Comparison of ENCODE assay signal across 11 cellular contexts in genomic region chr14:85415015-85415712, GRCh38.
DNase-seq lines count a peak whose midpoint lies in the region; ATAC-seq, FAIRE-seq and TF ChIP-seq lines count a peak whose summit lies in the region.
"Had no signal": no experiment of that assay in that cellular context is flagged by ENCODE, and none has a peak within 500 bp of the region (broad histone marks: within the 10 kb centered on the region; RNA-seq: fewer than 3 reads in every experiment).

No MANE protein-coding gene starts in this region.

- FAIRE-seq in astrocyte (lab: Jason Lieb, UNC) (peak; percentile 100), keratinocyte (lab: Jason Lieb, UNC) (peak; percentile 100)

- H3K36me3 ChIP-seq in astrocyte (ENCODE audit: insufficient read depth, low read length), result no peaks in the 10 kb centered on the region
- no peaks in the 10 kb centered on the region for H3K36me3 ChIP-seq in keratinocyte (ENCODE audit: control insufficient read depth in 2 of 2, extremely low read depth in 1 of 2, insufficient read depth in 2 of 2, low read length in 2 of 2)
- no peaks in the 10 kb centered on the region for H3K36me3 ChIP-seq in aorta (ENCODE audit: control insufficient read depth in 1 of 2, insufficient read depth in 2 of 2, low read length in 1 of 2)

- H3K4me3 Mint-ChIP-seq in astrocyte (ENCODE audit: unreplicated experiment), result no peak overlapping the region
- H3K4me3 Mint-ChIP-seq: dendritic cell treated with granulocyte-macrophage colony-stimulating factor and Interleukin-4, amounts not matched to agents 40 ng/mL and 50 ng/mL, for 4 days; stimulated activated memory B cell treated with anti-CD40 and anti-IgM and Interleukin-4, amounts not matched to agents 10 μg/mL and 1 μg/mL and 100 μg/mL, for 72 hours had no signal

- H3K4me2 ChIP-seq in astrocyte (ENCODE audit: low read length), result peak overlapping the region; percentile 53
- H3K4me2 ChIP-seq in keratinocyte (ENCODE audit: control insufficient read depth, extremely low read depth, insufficient read depth, low read depth, low read length), result peak overlapping the region; percentile 78

- intact Hi-C loops in aorta (cut with DNase I), result no loop called here

- H3K9ac ChIP-seq in astrocyte (ENCODE audit: low read length) (peak overlapping the region; percentile 37), keratinocyte (ENCODE audit: control insufficient read depth, extremely low read depth, insufficient read depth, low read length) (peak overlapping the region; percentile 73)

- 74 to 75% methylated on average over 13 of the region's 13 CpGs for WGBS in aorta, 2 donors

- peak overlapping the region; percentile 59 for H2AFZ ChIP-seq in astrocyte (ENCODE audit: low read depth, low read length)
- peak overlapping the region; percentile 64 for H2AFZ ChIP-seq in keratinocyte (ENCODE audit: control insufficient read depth, low read length)

- H3K4me1 Mint-ChIP-seq in astrocyte (ENCODE audit: low read depth, unreplicated experiment), result peaks cover 32% of the 10 kb centered on the region
- H3K4me1 Mint-ChIP-seq: stimulated activated memory B cell treated with anti-CD40 and anti-IgM and Interleukin-4, amounts not matched to agents 10 μg/mL and 1 μg/mL and 100 μg/mL, for 72 hours had no signal

- H3K4me1 ChIP-seq in astrocyte (ENCODE audit: insufficient read depth, low read length), result peaks cover 19% of the 10 kb centered on the region
- peaks cover 40% of the 10 kb centered on the region for H3K4me1 ChIP-seq in keratinocyte (ENCODE audit: control insufficient read depth, extremely low read depth, insufficient read depth, low read length)
- no peaks in the 10 kb centered on the region for H3K4me1 ChIP-seq in aorta (ENCODE audit: control insufficient read depth in 1 of 2, insufficient read depth in 2 of 2, low read length in 2 of 2)

- H3K4me3 ChIP-seq in astrocyte (ENCODE audit: insufficient read depth, low read depth, low read length) (no peak overlapping the region), keratinocyte (ENCODE audit: control insufficient read depth in 2 of 3, extremely low read depth in 1 of 3, insufficient read depth in 2 of 3, low read depth in 1 of 3, low read length in 3 of 3) (peak overlapping the region in 2 of 3 experiments; percentile 45 to 57), aorta (ENCODE audit: low read length in 2 of 2) (no peak overlapping the region)

- H3K79me2 ChIP-seq in astrocyte (ENCODE audit: insufficient read depth, low read length) (no peaks in the 10 kb centered on the region), keratinocyte (ENCODE audit: control insufficient read depth, insufficient read depth, low read length) (no peaks in the 10 kb centered on the region)

- H3K9me3 ChIP-seq in astrocyte (ENCODE audit: insufficient read depth, low read depth, low read length) (no peaks in the 10 kb centered on the region), keratinocyte (ENCODE audit: control insufficient read depth, low read depth, low read length) (no peaks in the 10 kb centered on the region), aorta (ENCODE audit: control insufficient read depth, low read length) (no peaks in the 10 kb centered on the region)

- H3K27ac ChIP-seq in astrocyte (ENCODE audit: low read depth, low read length) (peak overlapping the region; percentile 43), keratinocyte (ENCODE audit: control insufficient read depth, insufficient read depth, low read length) (peak overlapping the region; percentile 95), aorta (ENCODE audit: low read depth in 1 of 2, low read length in 2 of 2) (no peak overlapping the region)

- H3K27me3 Mint-ChIP-seq in astrocyte (ENCODE audit: low read depth, unreplicated experiment), result no peaks in the 10 kb centered on the region
- H3K27me3 Mint-ChIP-seq: dendritic cell treated with granulocyte-macrophage colony-stimulating factor and Interleukin-4, amounts not matched to agents 40 ng/mL and 50 ng/mL, for 4 days; stimulated activated memory B cell treated with anti-CD40 and anti-IgM and Interleukin-4, amounts not matched to agents 10 μg/mL and 1 μg/mL and 100 μg/mL, for 72 hours had no signal

- no peaks in the 10 kb centered on the region for H3K36me3 Mint-ChIP-seq in astrocyte (ENCODE audit: low read depth, unreplicated experiment)
- H3K36me3 Mint-ChIP-seq: stimulated activated memory B cell treated with anti-CD40 and anti-IgM and Interleukin-4, amounts not matched to agents 10 μg/mL and 1 μg/mL and 100 μg/mL, for 72 hours had no signal

- peak; percentile 90 for ATAC-seq in aorta (ENCODE audit: low FRiP score)
- no peak for ATAC-seq in HG02852 (IDR thresholded peaks at IDR 0.05; ENCODE audit: unreplicated experiment)
- ATAC-seq: stimulated activated memory B cell treated with anti-CD40 and anti-IgM and Interleukin-4, amounts not matched to agents 10 μg/mL and 1 μg/mL and 100 μg/mL, for 72 hours had no signal

- H4K20me1 ChIP-seq in astrocyte (ENCODE audit: insufficient read depth, low read length) (no peaks in the 10 kb centered on the region), keratinocyte (ENCODE audit: control insufficient read depth, extremely low read depth, insufficient read depth, low read length) (no peaks in the 10 kb centered on the region)

- DNase-seq in NK-92 treated with Interleukin-12 subunit alpha and Interleukin-12 subunit beta, amount 100 ng/mL, for 24 hours (lab: John Stamatoyannopoulos, UW), result peak; percentile 5
- DNase-seq in NK-92 (lab: John Stamatoyannopoulos, UW; ENCODE audit: unreplicated experiment) (no peak), astrocyte (ENCODE audit: low read depth) (peak; percentile 94), keratinocyte (ENCODE audit: low read depth, low spot score) (peak; percentile 97), aorta (no peak), putamen (ENCODE audit: low spot score) (no peak)
- no peak for DNase-seq in activated effector memory CD4-positive, alpha-beta T cell treated with anti-CD3 and anti-CD28 coated beads, Interleukin-2, amount 50 U/mL, for 16 hours
- DNase-seq: DND-41 had no signal

- TF ChIP-seq CTCF in astrocyte (IDR thresholded peaks at IDR 0.05; ENCODE audit: insufficient read depth, low read depth, low read length), result peak; percentile 59
- peak; percentile 63 to 84 (median 78) for TF ChIP-seq CTCF in keratinocyte (optimal IDR thresholded peaks at IDR 0.05 in 1 of 3, IDR thresholded peaks at IDR 0.05 in 1 of 3, conservative IDR thresholded peaks at IDR 0.05 in 1 of 3; ENCODE audit: extremely low read depth in 1 of 3, insufficient read depth in 2 of 3, low read length in 3 of 3)

- H3K27ac Mint-ChIP-seq in astrocyte (ENCODE audit: unreplicated experiment), result peak overlapping the region; percentile 91
- H3K27ac Mint-ChIP-seq: dendritic cell treated with granulocyte-macrophage colony-stimulating factor and Interleukin-4, amounts not matched to agents 40 ng/mL and 50 ng/mL, for 4 days; stimulated activated memory B cell treated with anti-CD40 and anti-IgM and Interleukin-4, amounts not matched to agents 10 μg/mL and 1 μg/mL and 100 μg/mL, for 72 hours had no signal

- dilution Hi-C loops in keratinocyte (cut with MboI; ENCODE audit: extremely low pct_ligation_motif_present, low sequenced_read_pairs), result no loop called here

- H3K9me1 ChIP-seq in keratinocyte (ENCODE audit: control insufficient read depth, extremely low read depth, insufficient read depth, low read length), result no peaks in the 10 kb centered on the region

- H3K27me3 ChIP-seq in astrocyte (ENCODE audit: insufficient read depth, low read length) (no peaks in the 10 kb centered on the region), keratinocyte (ENCODE audit: control insufficient read depth, extremely low read depth, insufficient read depth, low read length) (no peaks in the 10 kb centered on the region), aorta (ENCODE audit: control insufficient read depth in 1 of 2, insufficient read depth in 2 of 2, low read length in 1 of 2) (no peaks in the 10 kb centered on the region)

- no peaks in the 10 kb centered on the region for H3K9me3 Mint-ChIP-seq in astrocyte (ENCODE audit: unreplicated experiment)

Comparison
In these comparisons a context has a peak if more than half of its experiments do, and no peak if none do; other contexts are left out.
1. DNase-seq: peak in NK-92 treated with Interleukin-12 subunit alpha and Interleukin-12 subunit beta, amount 100 ng/mL, for 24 hours (single experiment), astrocyte (single experiment) and keratinocyte (single experiment); none in NK-92 (single experiment), aorta (0 of 2), activated effector memory CD4-positive, alpha-beta T cell treated with anti-CD3 and anti-CD28 coated beads, Interleukin-2, amount 50 U/mL, for 16 hours (single experiment) and putamen (single experiment).
2. H3K27ac ChIP-seq: peak in astrocyte (single experiment) and keratinocyte (single experiment); none in aorta (0 of 2).
3. H3K4me3 ChIP-seq: peak in keratinocyte (2 of 3); none in astrocyte (single experiment) and aorta (0 of 2).